29 cellular contexts compared by ENCODE assay signal in the genomic region with DNA sequence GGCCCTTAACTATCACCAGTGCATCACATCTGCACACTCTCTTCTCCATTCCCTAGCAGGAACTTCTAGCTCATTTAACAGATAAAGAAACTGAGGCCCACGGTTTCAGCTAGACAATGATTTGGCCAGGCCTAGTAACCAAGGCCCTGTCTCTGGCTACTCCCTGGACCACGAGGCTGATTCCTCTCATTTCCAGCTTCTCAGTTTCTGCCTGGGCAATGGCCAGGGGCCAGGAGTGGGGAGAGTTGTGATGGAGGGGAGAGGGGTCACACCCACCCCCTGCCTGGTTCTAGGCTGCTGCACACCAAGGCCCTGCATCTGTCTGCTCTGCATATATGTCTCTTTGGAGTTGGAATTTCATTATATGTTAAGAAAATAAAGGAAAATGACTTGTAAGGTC. TPM values are rescaled to one million over a fixed set of nuclear protein-coding genes. Genes with fewer than 3 reads are reported as not detected.
A peak's percentile ranks its signal among the peaks of the same experiment; 100 is the strongest.
DNase-seq lines count a peak whose midpoint lies in the region; ATAC-seq and TF ChIP-seq lines count a peak whose summit lies in the region.
"Had no signal": no experiment of that assay in that cellular context is flagged by ENCODE, and none has a peak within 500 bp of the region (broad histone marks: within the 10 kb centered on the region; RNA-seq: fewer than 3 reads in every experiment).

No MANE protein-coding gene starts in this region.

- H3K27ac ChIP-seq in ascending aorta (peak overlapping the region; percentile 21 to 97), upper lobe of left lung (peak overlapping the region; percentile 10 to 47 (median 20))
- H3K27ac ChIP-seq: C4-2B, KMS-11, ovary, tibial nerve had no signal

- 66 to 67% methylated on average over 2 of the region's 2 CpGs for WGBS in upper lobe of left lung, 2 donors
- 71 to 79% methylated on average over 2 of the region's 2 CpGs for WGBS in lower leg skin, 2 donors

- H3K36me3 ChIP-seq in ascending aorta (peaks cover 63 to 67% of the 10 kb centered on the region in 2 donors), upper lobe of left lung (peaks cover 17 to 70% (median 56%) of the 10 kb centered on the region in 4 donors)
- H3K36me3 ChIP-seq: ovary had no signal

- no peak overlapping the region for H3K4me3 Mint-ChIP-seq in activated naive CD4-positive, alpha-beta T cell treated with anti-CD3 and anti-CD28 coated beads, Interleukin-2, amount 10 ng/mL, durations not matched to agents 7 days and 5 days
- H3K4me3 Mint-ChIP-seq in activated naive CD4-positive, alpha-beta T cell treated with anti-CD3 and anti-CD28 coated beads for 36 hours: no peak overlapping the region
- H3K4me3 Mint-ChIP-seq: activated CD8-positive, alpha-beta T cell treated with anti-CD3 and anti-CD28 coated beads, Interleukin-2, amount 10 ng/mL, durations not matched to agents 7 days and 5 days; activated naive CD4-positive, alpha-beta T cell treated with anti-CD3 and anti-CD28 coated beads, Interleukin-2, amount 50 U/mL, for 24 hours; dendritic cell treated with granulocyte-macrophage colony-stimulating factor and Interleukin-4, amounts not matched to agents 40 ng/mL and 50 ng/mL, for 4 days; naive thymus-derived CD8-positive, alpha-beta T cell had no signal

- H3K9me3 Mint-ChIP-seq in activated naive CD4-positive, alpha-beta T cell treated with anti-CD3 and anti-CD28 coated beads, Interleukin-2, amount 10 ng/mL, durations not matched to agents 7 days and 5 days: peaks cover 6% of the 10 kb centered on the region
- peaks cover 6% of the 10 kb centered on the region for H3K9me3 Mint-ChIP-seq in activated naive CD4-positive, alpha-beta T cell treated with anti-CD3 and anti-CD28 coated beads for 36 hours
- H3K9me3 Mint-ChIP-seq: activated naive CD4-positive, alpha-beta T cell treated with anti-CD3 and anti-CD28 coated beads, Interleukin-2, amount 50 U/mL, for 24 hours; dendritic cell treated with granulocyte-macrophage colony-stimulating factor and Interleukin-4, amounts not matched to agents 40 ng/mL and 50 ng/mL, for 4 days had no signal

- no peak for TF ChIP-seq CTCF in ascending aorta (IDR thresholded peaks at IDR 0.05)
- no peak for TF ChIP-seq CTCF in upper lobe of left lung (IDR thresholded peaks at IDR 0.05)
- no peak for TF ChIP-seq CTCF in lower leg skin (IDR thresholded peaks at IDR 0.05)

- no peak overlapping the region for H3K4me3 ChIP-seq in ascending aorta
- H3K4me3 ChIP-seq in upper lobe of left lung: no peak overlapping the region
- H3K4me3 ChIP-seq in lower leg skin (ENCODE audit: low read depth, poor library complexity, severe bottlenecking): no peak overlapping the region
- H3K4me3 ChIP-seq: gastroesophageal sphincter, ovary, tibial nerve had no signal

- H3K9me3 ChIP-seq in ascending aorta (no peaks in the 10 kb centered on the region), upper lobe of left lung (no peaks in the 10 kb centered on the region)
- H3K9me3 ChIP-seq: ovary had no signal

- no peaks in the 10 kb centered on the region for H3K27me3 Mint-ChIP-seq in activated naive CD4-positive, alpha-beta T cell treated with anti-CD3 and anti-CD28 coated beads, Interleukin-2, amount 10 ng/mL, durations not matched to agents 7 days and 5 days
- H3K27me3 Mint-ChIP-seq in activated naive CD4-positive, alpha-beta T cell treated with anti-CD3 and anti-CD28 coated beads for 36 hours (ENCODE audit: low read depth): no peaks in the 10 kb centered on the region
- H3K27me3 Mint-ChIP-seq: activated naive CD4-positive, alpha-beta T cell treated with anti-CD3 and anti-CD28 coated beads, Interleukin-2, amount 50 U/mL, for 24 hours; dendritic cell treated with granulocyte-macrophage colony-stimulating factor and Interleukin-4, amounts not matched to agents 40 ng/mL and 50 ng/mL, for 4 days had no signal

- intact Hi-C loops in activated naive CD4-positive, alpha-beta T cell treated with anti-CD3 and anti-CD28 coated beads for 36 hours (cut with micrococcal nuclease): no loop called here
- intact Hi-C loops in ascending aorta (cut with DNase I) (no loop called here), lower leg skin (cut with DNase I; ENCODE audit: low total_unique reads) (no loop called here)

- peak; percentile 8 for DNase-seq in activated naive CD4-positive, alpha-beta T cell treated with anti-CD3 and anti-CD28 coated beads, Interleukin-2, amount 10 ng/mL, durations not matched to agents 7 days and 5 days
- DNase-seq in activated naive CD4-positive, alpha-beta T cell treated with anti-CD3 and anti-CD28 coated beads for 36 hours: no peak
- DNase-seq in ascending aorta (ENCODE audit: low spot score in 2 of 2) (no peak), left lobe of liver (ENCODE audit: low spot score) (peak; percentile 29), upper lobe of left lung (no peak), lower leg skin (ENCODE audit: low spot score in 2 of 2) (no peak)
- DNase-seq: activated CD8-positive, alpha-beta T cell treated with anti-CD3 and anti-CD28 coated beads, Interleukin-2, amount 10 ng/mL, durations not matched to agents 7 days and 5 days; midbrain; MM.1S; NCI-H2029 treated with DMSO at 0.1 percent for 48 hours; NCI-H2227 treated with DMSO at 0.1 percent for 48 hours; NCI-H748 treated with DMSO at 0.1 percent for 48 hours; small intestine; stimulated activated CD4-positive, alpha-beta T cell treated with anti-CD3 and anti-CD28 coated beads, Interleukin-1b, Interleukin-23, amount 100 ng/mL, for 48 hours had no signal

- H3K27ac Mint-ChIP-seq in activated naive CD4-positive, alpha-beta T cell treated with anti-CD3 and anti-CD28 coated beads, Interleukin-2, amount 10 ng/mL, durations not matched to agents 7 days and 5 days: no peak overlapping the region
- H3K27ac Mint-ChIP-seq in activated naive CD4-positive, alpha-beta T cell treated with anti-CD3 and anti-CD28 coated beads for 36 hours: no peak overlapping the region
- H3K27ac Mint-ChIP-seq: activated CD8-positive, alpha-beta T cell treated with anti-CD3 and anti-CD28 coated beads, Interleukin-2, amount 10 ng/mL, durations not matched to agents 7 days and 5 days; activated naive CD4-positive, alpha-beta T cell treated with anti-CD3 and anti-CD28 coated beads, Interleukin-2, amount 50 U/mL, for 24 hours; dendritic cell treated with granulocyte-macrophage colony-stimulating factor and Interleukin-4, amounts not matched to agents 40 ng/mL and 50 ng/mL, for 4 days had no signal

- ATAC-seq in left lobe of liver: no peak
- no peak for ATAC-seq in upper lobe of left lung (ENCODE audit: low FRiP score in 2 of 2)
- no peak for ATAC-seq in GM21786 (IDR thresholded peaks at IDR 0.05; ENCODE audit: unreplicated experiment)
- ATAC-seq: activated CD8-positive, alpha-beta T cell treated with anti-CD3 and anti-CD28 coated beads, Interleukin-2, amount 10 ng/mL, durations not matched to agents 7 days and 5 days; gastroesophageal sphincter; HCT116; naive thymus-derived CD8-positive, alpha-beta T cell had no signal

- TF ChIP-seq POLR2A in upper lobe of left lung (IDR thresholded peaks at IDR 0.05): no peak
- no peak for TF ChIP-seq POLR2A in lower leg skin (IDR thresholded peaks at IDR 0.05)

- H3K4me1 ChIP-seq in ascending aorta (peaks cover 13 to 19% of the 10 kb centered on the region in 2 donors), upper lobe of left lung (peaks cover 29 to 57% (median 31%) of the 10 kb centered on the region in 4 donors)
- H3K4me1 ChIP-seq: Caco-2 had no signal

- H3K4me1 Mint-ChIP-seq in activated naive CD4-positive, alpha-beta T cell treated with anti-CD3 and anti-CD28 coated beads, Interleukin-2, amount 10 ng/mL, durations not matched to agents 7 days and 5 days: no peaks in the 10 kb centered on the region
- H3K4me1 Mint-ChIP-seq in activated naive CD4-positive, alpha-beta T cell treated with anti-CD3 and anti-CD28 coated beads for 36 hours (ENCODE audit: low read depth): no peaks in the 10 kb centered on the region
- H3K4me1 Mint-ChIP-seq: activated naive CD4-positive, alpha-beta T cell treated with anti-CD3 and anti-CD28 coated beads, Interleukin-2, amount 50 U/mL, for 24 hours had no signal

- H3K36me3 Mint-ChIP-seq in activated naive CD4-positive, alpha-beta T cell treated with anti-CD3 and anti-CD28 coated beads, Interleukin-2, amount 10 ng/mL, durations not matched to agents 7 days and 5 days: no peaks in the 10 kb centered on the region
- H3K36me3 Mint-ChIP-seq in activated naive CD4-positive, alpha-beta T cell treated with anti-CD3 and anti-CD28 coated beads for 36 hours (ENCODE audit: low read depth): no peaks in the 10 kb centered on the region
- H3K36me3 Mint-ChIP-seq: activated naive CD4-positive, alpha-beta T cell treated with anti-CD3 and anti-CD28 coated beads, Interleukin-2, amount 50 U/mL, for 24 hours; naive thymus-derived CD8-positive, alpha-beta T cell had no signal

- TF ChIP-seq EP300 in upper lobe of left lung (IDR thresholded peaks at IDR 0.05): no peak

- CTCF ChIA-PET in activated naive CD4-positive, alpha-beta T cell treated with anti-CD3 and anti-CD28 coated beads, Interleukin-2, amount 10 ng/mL, durations not matched to agents 7 days and 5 days (lab: Charles Lee): interaction anchor here (1.5 kb wide), 1 partner anchor 14 kb away, joined by 4 read pairs; no protein-coding TSS in a partner anchor
- CTCF ChIA-PET in activated naive CD4-positive, alpha-beta T cell treated with anti-CD3 and anti-CD28 coated beads for 36 hours (lab: Charles Lee): interaction anchor here (1.1 kb wide), 1 partner anchor 13 kb away, joined by 5 read pairs; no protein-coding TSS in a partner anchor

- no peaks in the 10 kb centered on the region for H3K27me3 ChIP-seq in ascending aorta
- no peaks in the 10 kb centered on the region for H3K27me3 ChIP-seq in upper lobe of left lung
- H3K27me3 ChIP-seq: gastroesophageal sphincter, ovary, tibial nerve had no signal

RNA-seq across cellular contexts. Expression of a gene that starts 13.5 kb away (rescaled TPM):
- under 1 TPM; 0.25 to 0.48 TPM for total RNA-seq in activated naive CD4-positive, alpha-beta T cell treated with anti-CD3 and anti-CD28 coated beads for 36 hours
- 2,113 TPM for total RNA-seq in ascending aorta
- 16.6 TPM for total RNA-seq in left lobe of liver
- total RNA-seq in upper lobe of left lung: 1,000 to 10,000 TPM in 1 of 6 donors, 100 to 1,000 TPM in 5; 113 to 1,228 (median 802) TPM
- 100 to 1,000 TPM in 2 of 4 donors, 10 to 100 TPM in 2; 50.7 to 247 (median 103) TPM for total RNA-seq in lower leg skin

RNA-seq across cellular contexts. Expression of a gene that starts 38.6 kb away (rescaled TPM):
- not detected for total RNA-seq in activated naive CD4-positive, alpha-beta T cell treated with anti-CD3 and anti-CD28 coated beads for 36 hours
- total RNA-seq in ascending aorta: not detected
- 0.83 TPM for total RNA-seq in left lobe of liver
- 1 to 10 TPM in 2 of 6 donors, under 1 TPM in 2, not detected in 2; 0.67 to 3.1 (median 1.1) TPM for total RNA-seq in upper lobe of left lung
- total RNA-seq in lower leg skin: not detected
- total RNA-seq: activated CD8-positive, alpha-beta T cell treated with anti-CD3 and anti-CD28 coated beads, Interleukin-2, amount 10 ng/mL, durations not matched to agents 7 days and 5 days; Caco-2; gastroesophageal sphincter; naive thymus-derived CD8-positive, alpha-beta T cell; ovary; renal cortical epithelial cell; RPMI7951; SK-MEL-5; T-helper 1 cell treated with Interleukin-12 subunit alpha and Interleukin-12 subunit beta and Interleukin-4 antibody, amounts not matched to agents 30 ng/mL and 1 ng/mL, for 36 hours; tibial nerve had no signal

Comparison
In these comparisons a context has a peak if more than half of its experiments do, and no peak if none do; other contexts are left out.
1. DNase-seq: peak in activated naive CD4-positive, alpha-beta T cell treated with anti-CD3 and anti-CD28 coated beads, Interleukin-2, amount 10 ng/mL, durations not matched to agents 7 days and 5 days (single experiment) and left lobe of liver (single experiment); none in activated naive CD4-positive, alpha-beta T cell treated with anti-CD3 and anti-CD28 coated beads for 36 hours (single experiment), ascending aorta (0 of 2), upper lobe of left lung (0 of 2) and lower leg skin (0 of 2).
2. RNA of a gene that starts 13.5 kb away (total RNA-seq): 2,113 TPM in ascending aorta (single experiment), 113 to 1,228 TPM in upper lobe of left lung, 50.7 to 247 TPM in lower leg skin and 16.6 TPM in left lobe of liver (single experiment); 0.25 to 0.48 TPM in activated naive CD4-positive, alpha-beta T cell treated with anti-CD3 and anti-CD28 coated beads for 36 hours; every median in the first group is over 10 times any median in the second.